In genomic region chr10:5449227-5449626, GRCh38 we compare ENCODE assay signal across 12 cellular contexts. TPM values are rescaled to one million over a fixed set of nuclear protein-coding genes. Genes with fewer than 3 reads are reported as not detected.
DNase-seq lines count a peak whose midpoint lies in the region; ATAC-seq and TF ChIP-seq lines count a peak whose summit lies in the region.
"Had no signal": no experiment of that assay in that cellular context is flagged by ENCODE, and none has a peak within 500 bp of the region (broad histone marks: within the 10 kb centered on the region; RNA-seq: fewer than 3 reads in every experiment).

No MANE protein-coding gene starts in this region.

- peak overlapping the region; percentile 57; the same call in 1 of the 2 replicates for H4K5ac ChIP-seq in IMR-90 (ENCODE audit: low read depth, low read length)

- no peak for TF ChIP-seq POLR2A in IMR-90 (IDR thresholded peaks at IDR 0.05; ENCODE audit: low read depth, low read length)

- DNase-seq in IMR-90 (no peak), coronary artery (ENCODE audit: low spot score) (no peak), HPDE6-E6E7 (ENCODE audit: extremely low spot score) (no peak), left lobe of liver (ENCODE audit: low spot score) (no peak), activated T-cell treated with anti-CD3 and anti-CD28 coated beads for 4 hours (no peak), cerebellum (ENCODE audit: low spot score) (no peak)
- DNase-seq: naive thymus-derived CD8-positive, alpha-beta T cell; NCI-H69; T1000 had no signal

- H3K18ac ChIP-seq in IMR-90 (ENCODE audit: low read depth, low read length): peak overlapping the region; percentile 33

- H4K8ac ChIP-seq in IMR-90 (ENCODE audit: low read depth in 2 of 2, low read length in 2 of 2): peak overlapping the region in 1 of 2 experiments; percentile 24; a peak in 2 of 4 replicates

- no peak overlapping the region; the same call in 1 of the 2 replicates for H2AK5ac ChIP-seq in IMR-90 (ENCODE audit: low read depth, low read length)

- in situ Hi-C loops in IMR-90 (cut with MboI; ENCODE audit: low sequenced_read_pairs): no loop called here

- peak overlapping the region; percentile 34 for H4K91ac ChIP-seq in IMR-90 (ENCODE audit: insufficient read depth, low read depth, low read length)

- H3K9ac ChIP-seq in IMR-90 (ENCODE audit: low read depth, low read length): peak overlapping the region; percentile 8; the same call in 1 of the 2 replicates
- peak overlapping the region; percentile 56 to 98 for H3K9ac ChIP-seq in mucosa of rectum (ENCODE audit: low read depth in 1 of 2, low read length in 2 of 2)

- no peak for TF ChIP-seq RAD21 in IMR-90 (IDR thresholded peaks at IDR 0.05; ENCODE audit: low read length)

- intact Hi-C loops in IMR-90 (cut with micrococcal nuclease): loop anchor here (5.0 kb wide), 1 partner anchor 238 kb away; no protein-coding TSS in a partner anchor

- peak overlapping the region; percentile 84 for H3K4me2 ChIP-seq in IMR-90 (ENCODE audit: low read depth, low read length)

- peak overlapping the region; percentile 57; the same call in 1 of the 2 replicates for H2BK20ac ChIP-seq in IMR-90 (ENCODE audit: low read depth, low read length)

- no peaks in the 10 kb centered on the region for H4K20me1 ChIP-seq in IMR-90 (ENCODE audit: insufficient read depth, low read length)

- H3K27me3 ChIP-seq in IMR-90 (ENCODE audit: control insufficient read depth, insufficient read depth, low read length): no peaks in the 10 kb centered on the region
- H3K27me3 ChIP-seq in mucosa of rectum (ENCODE audit: control insufficient read depth in 2 of 2, insufficient read depth in 2 of 2, low read length in 2 of 2): no peaks in the 10 kb centered on the region
- H3K27me3 ChIP-seq in thymus (ENCODE audit: control insufficient read depth, insufficient read depth): no peaks in the 10 kb centered on the region

- H3K4me3 ChIP-seq in IMR-90 (ENCODE audit: insufficient read depth, low read depth, low read length): peak overlapping the region; percentile 13; the same call in 1 of the 2 replicates
- peak overlapping the region; percentile 73 for H3K4me3 ChIP-seq in coronary artery
- H3K4me3 ChIP-seq in mucosa of rectum (ENCODE audit: low read length in 2 of 2): peak overlapping the region; percentile 92 to 95
- no peak overlapping the region for H3K4me3 ChIP-seq in thymus (ENCODE audit: low read length)

- no peak for ATAC-seq in IMR-90 (ENCODE audit: low read depth)
- no peak for ATAC-seq in left lobe of liver
- ATAC-seq: naive thymus-derived CD8-positive, alpha-beta T cell had no signal

- H3K9me3 ChIP-seq in IMR-90 (ENCODE audit: control insufficient read depth, insufficient read depth, low read length) (no peaks in the 10 kb centered on the region), mucosa of rectum (ENCODE audit: control insufficient read depth in 2 of 2, low read length in 2 of 2) (no peaks in the 10 kb centered on the region), thymus (ENCODE audit: control insufficient read depth) (no peaks in the 10 kb centered on the region)

- WGBS in IMR-90 (ENCODE audit: extremely low coverage in 2 of 2, insufficient read length in 1 of 2), 2 experiments: no CpG with 5 or more reads among the region's 2 CpGs
- WGBS in thymus: 33% methylated on average over 2 of the region's 2 CpGs

- CTCF ChIA-PET in IMR-90 (lab: Yijun Ruan, JAX): no interaction called here

- peak overlapping the region; percentile 22 for H3K4ac ChIP-seq in IMR-90 (ENCODE audit: low read depth, low read length)

- H3K4me1 ChIP-seq in IMR-90 (ENCODE audit: control insufficient read depth, insufficient read depth, low read length): peaks cover 5% of the 10 kb centered on the region; the same call in 1 of the 2 replicates
- peaks cover 5 to 36% of the 10 kb centered on the region in 2 donors for H3K4me1 ChIP-seq in mucosa of rectum (ENCODE audit: control insufficient read depth in 2 of 2, insufficient read depth in 2 of 2, low read length in 2 of 2)
- peaks cover 6% of the 10 kb centered on the region for H3K4me1 ChIP-seq in thymus (ENCODE audit: control insufficient read depth, insufficient read depth, low read length)

- H2BK15ac ChIP-seq in IMR-90 (ENCODE audit: low read depth, low read length): no peak overlapping the region

- H3K36me3 ChIP-seq in IMR-90 (ENCODE audit: control insufficient read depth, insufficient read depth, low read length) (peaks cover 11% of the 10 kb centered on the region), mucosa of rectum (ENCODE audit: control insufficient read depth in 2 of 2, insufficient read depth in 2 of 2, low read length in 2 of 2) (peaks cover 19 to 21% of the 10 kb centered on the region in 2 donors), thymus (ENCODE audit: control insufficient read depth, insufficient read depth) (no peaks in the 10 kb centered on the region)

- TF ChIP-seq CTCF in IMR-90 (conservative IDR thresholded peaks at IDR 0.05; ENCODE audit: low read depth, low read length) (no peak), coronary artery (IDR thresholded peaks at IDR 0.05) (no peak)

- H2BK120ac ChIP-seq in IMR-90 (ENCODE audit: low read depth, low read length): peak overlapping the region; percentile 9

- H3K14ac ChIP-seq in IMR-90 (replicated peaks; ENCODE audit: low read depth, low read length): peak overlapping the region; percentile 71

- peaks cover 7 to 42% of the 10 kb centered on the region in 2 experiments for H3K79me1 ChIP-seq in IMR-90 (ENCODE audit: low read depth in 1 of 2, low read length in 2 of 2)

- H2AFZ ChIP-seq in IMR-90 (replicated peaks; ENCODE audit: low read length, poor library complexity): no peak overlapping the region

- peak overlapping the region; percentile 62; the same call in 1 of the 2 replicates for H3K23ac ChIP-seq in IMR-90 (ENCODE audit: low read depth, low read length)

- POLR2A ChIA-PET in IMR-90 (lab: Charles Lee; ENCODE audit: unreplicated experiment): interaction anchor here (0.6 kb wide), 1 partner anchor 81 kb away, joined by 6 read pairs; no protein-coding TSS in a partner anchor

- H3K9me1 ChIP-seq in IMR-90 (ENCODE audit: insufficient read depth, low read length): no peaks in the 10 kb centered on the region

- BruUV-seq in IMR-90 (replicated peaks; lab: Mats Ljungman, UMichigan): no TSS peak

- H3K56ac ChIP-seq in IMR-90 (ENCODE audit: extremely low read depth, insufficient read depth, low read length): 0 out of 2 replicates have a peak overlapping the region, but pooled peaks have one; percentile 2

- H3K27ac ChIP-seq in IMR-90 (ENCODE audit: insufficient read depth, low read length) (peak overlapping the region; percentile 39; the same call in 1 of the 2 replicates), coronary artery (peak overlapping the region; percentile 75 to 83), mucosa of rectum (ENCODE audit: low read depth in 2 of 2, low read length in 2 of 2) (peak overlapping the region; percentile 79 to 98), thymus (ENCODE audit: low read depth) (peak overlapping the region; percentile 33)

- no peak overlapping the region for H2AK9ac ChIP-seq in IMR-90 (replicated peaks; ENCODE audit: low read depth, low read length, poor library complexity)

- dilution Hi-C loops in IMR-90 (cut with HindIII; ENCODE audit: low sequenced_read_pairs, unreplicated experiment): no loop called here

- H2BK5ac ChIP-seq in IMR-90 (ENCODE audit: low read depth, low read length, poor library complexity, severe bottlenecking): peak overlapping the region; percentile 79

TF ChIP-seq in IMR-90, 13 proteins besides CTCF, POLR2A, EP300 and RAD21 (continues in another document):
- TF ChIP-seq BHLHE40 (IDR thresholded peaks at IDR 0.05; ENCODE audit: low read depth, low read length) (no peak), CHD1 (IDR thresholded peaks at IDR 0.05; ENCODE audit: low read depth, low read length) (no peak), RFX5 (IDR thresholded peaks at IDR 0.05; ENCODE audit: low read depth, low read length) (no peak), MAZ (IDR thresholded peaks at IDR 0.05; ENCODE audit: borderline replicate concordance, low read depth, low read length) (no peak), RCOR1 (IDR thresholded peaks at IDR 0.05; ENCODE audit: insufficient replicate concordance, low read length) (no peak), NFE2L2 (IDR thresholded peaks at IDR 0.05; ENCODE audit: low read depth, low read length) (no peak), MAFK (IDR thresholded peaks at IDR 0.05; ENCODE audit: low read depth, low read length) (no peak), SMC3 (IDR thresholded peaks at IDR 0.05; ENCODE audit: low read depth, low read length) (no peak), FOS (IDR thresholded peaks at IDR 0.05; ENCODE audit: low read depth, low read length) (no peak), MXI1 (IDR thresholded peaks at IDR 0.05; ENCODE audit: borderline replicate concordance, low read depth, low read length) (no peak), CEBPB (IDR thresholded peaks at IDR 0.05; ENCODE audit: low read depth, low read length) (no peak)
- TF ChIP-seq, protein P1, sequence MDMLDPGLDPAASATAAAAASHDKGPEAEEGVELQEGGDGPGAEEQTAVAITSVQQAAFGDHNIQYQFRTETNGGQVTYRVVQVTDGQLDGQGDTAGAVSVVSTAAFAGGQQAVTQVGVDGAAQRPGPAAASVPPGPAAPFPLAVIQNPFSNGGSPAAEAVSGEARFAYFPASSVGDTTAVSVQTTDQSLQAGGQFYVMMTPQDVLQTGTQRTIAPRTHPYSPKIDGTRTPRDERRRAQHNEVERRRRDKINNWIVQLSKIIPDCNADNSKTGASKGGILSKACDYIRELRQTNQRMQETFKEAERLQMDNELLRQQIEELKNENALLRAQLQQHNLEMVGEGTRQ (IDR thresholded peaks at IDR 0.05; ENCODE audit: low read depth, low read length): no peak

RNA-seq across cellular contexts. Expression of gene NET1, which starts 36.9 kb away (rescaled TPM):
- total RNA-seq in IMR-90 (2012; rRNA removed): 54.7 and 57.5 TPM in 2 replicates
- polyA plus RNA-seq in IMR-90 (2012; rRNA removed): 20.0 and 28.2 TPM in 2 replicates
- polyA plus RNA-seq in IMR-90 (2012; cell fraction: cytosol; rRNA removed): 6.1 and 6.8 TPM in 2 replicates
- 6.5 and 18.1 TPM in 2 replicates for polyA plus RNA-seq in IMR-90 (2012; cell fraction: nucleus; rRNA removed; ENCODE audit: low replicate concordance)
- 63.6 TPM for polyA plus RNA-seq in thymus
- total RNA-seq in left lobe of liver: 58.9 TPM
- 34.7 TPM for total RNA-seq in cerebellum

RNA-seq across cellular contexts. Expression of gene TUBAL3, which starts 44.6 kb away (rescaled TPM):
- not detected in 2 replicates for total RNA-seq in IMR-90 (2012; rRNA removed)
- not detected in 2 replicates for polyA plus RNA-seq in IMR-90 (2012; rRNA removed)
- polyA plus RNA-seq in IMR-90 (2012; cell fraction: cytosol; rRNA removed): not detected in 2 replicates
- not detected in 2 replicates for polyA plus RNA-seq in IMR-90 (2012; cell fraction: nucleus; rRNA removed; ENCODE audit: low replicate concordance)
- polyA plus RNA-seq in thymus: 0.46 TPM
- not detected for total RNA-seq in left lobe of liver
- 0.27 TPM for total RNA-seq in cerebellum
- total RNA-seq: M059J; naive thymus-derived CD8-positive, alpha-beta T cell had no signal
- polyA plus RNA-seq: naive thymus-derived CD8-positive, alpha-beta T cell had no signal

RNA-seq across cellular contexts. Expression of gene CALML5, which starts 50.1 kb away (rescaled TPM):
- total RNA-seq in IMR-90 (2012; rRNA removed) (not detected in 2 replicates), left lobe of liver (not detected), cerebellum (not detected)
- polyA plus RNA-seq in IMR-90 (2012; rRNA removed) (not detected in 2 replicates), thymus (368 TPM)
- polyA plus RNA-seq in IMR-90 (2012; cell fraction: cytosol; rRNA removed): not detected in 2 replicates
- polyA plus RNA-seq in IMR-90 (2012; cell fraction: nucleus; rRNA removed; ENCODE audit: low replicate concordance): not detected in 2 replicates
- total RNA-seq: M059J; naive thymus-derived CD8-positive, alpha-beta T cell had no signal
- polyA plus RNA-seq: naive thymus-derived CD8-positive, alpha-beta T cell had no signal

Comparison
In these comparisons a context has a peak if more than half of its experiments do, and no peak if none do; other contexts are left out.
1. H3K27ac ChIP-seq: peak in every context shown above with its lines; median percentile 88 in mucosa of rectum; 79 in coronary artery; 39 in IMR-90; 33 in thymus.